10 cellular contexts compared by ENCODE assay signal in genomic region chr11:128496684-128497056, GRCh38.
DNase-seq lines count a peak whose midpoint lies in the region; ATAC-seq, FAIRE-seq and TF ChIP-seq lines count a peak whose summit lies in the region.
"Had no signal": no experiment of that assay in that cellular context is flagged by ENCODE, and none has a peak within 500 bp of the region (broad histone marks: within the 10 kb centered on the region; RNA-seq: fewer than 3 reads in every experiment).

No MANE protein-coding gene starts in this region.

- H3K9me3 ChIP-seq in CD8-positive, alpha-beta memory T cell (ENCODE audit: low read length): no peaks in the 10 kb centered on the region
- H3K9me3 ChIP-seq in astrocyte (ENCODE audit: insufficient read depth, low read depth, low read length): no peaks in the 10 kb centered on the region

- TF ChIP-seq CTCF in astrocyte (IDR thresholded peaks at IDR 0.05; ENCODE audit: insufficient read depth, low read depth, low read length): no peak

- H3K36me3 Mint-ChIP-seq in CD8-positive, alpha-beta memory T cell: peaks cover 4 to 93% (median 33%) of the 10 kb centered on the region in 3 donors
- H3K36me3 Mint-ChIP-seq in astrocyte (ENCODE audit: low read depth, unreplicated experiment): peaks cover 4% of the 10 kb centered on the region
- peaks cover 33 to 37% of the 10 kb centered on the region in 2 donors for H3K36me3 Mint-ChIP-seq in naive B cell

- H3K4me3 ChIP-seq in CD8-positive, alpha-beta memory T cell (ENCODE audit: low read length): peak overlapping the region; percentile 32
- H3K4me3 ChIP-seq in astrocyte (ENCODE audit: insufficient read depth, low read depth, low read length): peak overlapping the region; percentile 5
- H3K4me3 ChIP-seq: cardiac muscle cell had no signal

- H3K4me2 ChIP-seq in astrocyte (ENCODE audit: low read length): peak overlapping the region; percentile 83

- peak; percentile 22 for ATAC-seq in HG03460 (IDR thresholded peaks at IDR 0.05; ENCODE audit: unreplicated experiment)
- no peak for ATAC-seq in naive B cell (ENCODE audit: low read depth in 2 of 2)
- ATAC-seq in HG02759 (IDR thresholded peaks at IDR 0.05; ENCODE audit: unreplicated experiment): no peak

- peak overlapping the region; percentile 88 for H3K9ac ChIP-seq in astrocyte (ENCODE audit: low read length)

- peaks cover 0 to 2% of the 10 kb centered on the region in 2 donors for H3K27me3 Mint-ChIP-seq in CD8-positive, alpha-beta memory T cell
- no peaks in the 10 kb centered on the region for H3K27me3 Mint-ChIP-seq in astrocyte (ENCODE audit: low read depth, unreplicated experiment)
- H3K27me3 Mint-ChIP-seq in naive B cell: no peaks in the 10 kb centered on the region

- peaks cover 19% of the 10 kb centered on the region for H4K20me1 ChIP-seq in astrocyte (ENCODE audit: insufficient read depth, low read length)

- CTCF ChIA-PET in CD8-positive, alpha-beta memory T cell (lab: Charles Lee): interaction anchor here (0.7 to 2.6 kb wide), 9 partner anchors 10 to 206 kb away, joined by 3 to 7 read pairs (median 4); no protein-coding TSS in a partner anchor

- peaks cover 21% of the 10 kb centered on the region for H3K36me3 ChIP-seq in CD8-positive, alpha-beta memory T cell (ENCODE audit: insufficient read depth, low read length)
- peaks cover 3% of the 10 kb centered on the region for H3K36me3 ChIP-seq in astrocyte (ENCODE audit: insufficient read depth, low read length)
- H3K36me3 ChIP-seq: cardiac muscle cell had no signal

- H3K4me1 ChIP-seq in CD8-positive, alpha-beta memory T cell (ENCODE audit: insufficient read depth, low read length): peaks cover 100% of the 10 kb centered on the region
- H3K4me1 ChIP-seq in astrocyte (ENCODE audit: insufficient read depth, low read length): peaks cover 83% of the 10 kb centered on the region

- peak overlapping the region; percentile 80 to 99 (median 95) for H3K27ac Mint-ChIP-seq in CD8-positive, alpha-beta memory T cell
- H3K27ac Mint-ChIP-seq in astrocyte (ENCODE audit: unreplicated experiment) (peak overlapping the region; percentile 95), naive B cell (peak overlapping the region; percentile 61 to 95 (median 83))

- H2AFZ ChIP-seq in astrocyte (ENCODE audit: low read depth, low read length): no peak overlapping the region

- peak; percentile 77 for FAIRE-seq in astrocyte (lab: Jason Lieb, UNC)
- FAIRE-seq: H1 had no signal

- H3K4me1 Mint-ChIP-seq in CD8-positive, alpha-beta memory T cell: peaks cover 96 to 100% (median 99%) of the 10 kb centered on the region in 3 donors
- H3K4me1 Mint-ChIP-seq in astrocyte (ENCODE audit: low read depth, unreplicated experiment) (peaks cover 90% of the 10 kb centered on the region), naive B cell (peaks cover 80 to 97% (median 93%) of the 10 kb centered on the region in 3 donors)

- peak overlapping the region; percentile 20 for H3K27ac ChIP-seq in CD8-positive, alpha-beta memory T cell (ENCODE audit: low read depth, low read length)
- H3K27ac ChIP-seq in astrocyte (ENCODE audit: low read depth, low read length): peak overlapping the region; percentile 95
- H3K27ac ChIP-seq: cardiac muscle cell had no signal

- H3K9me3 Mint-ChIP-seq in CD8-positive, alpha-beta memory T cell: no peaks in the 10 kb centered on the region
- H3K9me3 Mint-ChIP-seq in astrocyte (ENCODE audit: unreplicated experiment) (no peaks in the 10 kb centered on the region), naive B cell (no peaks in the 10 kb centered on the region)

- POLR2A ChIA-PET in CD8-positive, alpha-beta memory T cell (lab: Charles Lee): interaction anchor here (0.8 to 1.5 kb wide), 4 partner anchors 9 to 174 kb away, joined by 3 to 9 read pairs (median 3); no protein-coding TSS in a partner anchor

- no peak for DNase-seq in CD8-positive, alpha-beta memory T cell
- DNase-seq in astrocyte (ENCODE audit: low read depth) (no peak), naive B cell (no peak), NCI-H748 (lab: John Stamatoyannopoulos, UW; ENCODE audit: unreplicated experiment) (no peak), ecto neural progenitor cell (ENCODE audit: low spot score) (no peak), putamen (ENCODE audit: low spot score) (no peak)

- no peaks in the 10 kb centered on the region for H3K27me3 ChIP-seq in CD8-positive, alpha-beta memory T cell (ENCODE audit: insufficient read depth, low read length, poor library complexity, severe bottlenecking)
- H3K27me3 ChIP-seq in astrocyte (ENCODE audit: insufficient read depth, low read length): no peaks in the 10 kb centered on the region

- H3K4me3 Mint-ChIP-seq in CD8-positive, alpha-beta memory T cell: peak overlapping the region; percentile 73 to 91 (median 85)
- H3K4me3 Mint-ChIP-seq in astrocyte (ENCODE audit: unreplicated experiment): no peak overlapping the region
- H3K4me3 Mint-ChIP-seq in naive B cell: peak overlapping the region; percentile 53 to 89 (median 65)

- peaks cover 90% of the 10 kb centered on the region for H3K79me2 ChIP-seq in astrocyte (ENCODE audit: insufficient read depth, low read length)
